Comparison of ENCODE assay signal across 22 cellular contexts in genomic region chr22:35564975-35565867, GRCh38. TPM values are rescaled to one million over a fixed set of nuclear protein-coding genes. Genes with fewer than 3 reads are reported as not detected.
DNase-seq lines count a peak whose midpoint lies in the region; ATAC-seq and TF ChIP-seq lines count a peak whose summit lies in the region.
"Had no signal": no experiment of that assay in that cellular context is flagged by ENCODE, and none has a peak within 500 bp of the region (broad histone marks: within the 10 kb centered on the region; RNA-seq: fewer than 3 reads in every experiment).

No MANE protein-coding gene starts in this region.

- no peak overlapping the region for H2AK5ac ChIP-seq in mesenchymal stem cell (ENCODE audit: low read length, severe bottlenecking)

- H3K4me3 Mint-ChIP-seq in GM23338, result no peak overlapping the region
- H3K4me3 Mint-ChIP-seq: dendritic cell treated with granulocyte-macrophage colony-stimulating factor and Interleukin-4, amounts not matched to agents 40 ng/mL and 50 ng/mL, for 4 days; neural crest cell had no signal

- no peak overlapping the region for H3K9ac ChIP-seq in mesenchymal stem cell (ENCODE audit: low read length)

- peak overlapping the region; percentile 44 for H2BK15ac ChIP-seq in mesenchymal stem cell (ENCODE audit: low read depth, poor library complexity, severe bottlenecking)

- H3K79me1 ChIP-seq in mesenchymal stem cell (replicated peaks; ENCODE audit: low read length, poor library complexity, severe bottlenecking), result no peaks in the 10 kb centered on the region

- H3K36me3 ChIP-seq in GM23338 (ENCODE audit: insufficient read depth) (no peaks in the 10 kb centered on the region), mesenchymal stem cell (ENCODE audit: control insufficient read depth in 1 of 2, insufficient read depth in 2 of 2, low read depth in 1 of 2, low read length in 2 of 2) (no peaks in the 10 kb centered on the region), upper lobe of left lung (no peaks in the 10 kb centered on the region)
- H3K36me3 ChIP-seq: stomach had no signal

- H2BK12ac ChIP-seq in mesenchymal stem cell (ENCODE audit: low read length in 2 of 2), result peak overlapping the region in 1 of 2 experiments; percentile 29

- H2BK120ac ChIP-seq in mesenchymal stem cell (ENCODE audit: low read depth, low read length), result no peak overlapping the region

- TF ChIP-seq POLR2A in upper lobe of left lung (IDR thresholded peaks at IDR 0.05), result no peak

- TF ChIP-seq EP300 in upper lobe of left lung (IDR thresholded peaks at IDR 0.05), result no peak

- DNase-seq in AG04449 (ENCODE audit: low read depth, low spot score) (peak; percentile 41), GM23338 (ENCODE audit: low spot score) (no peak), cardiac fibroblast (ENCODE audit: low read depth in 2 of 2) (peak; percentile 52 to 56), mesenchymal stem cell (no peak), NCI-H226 (no peak), DMS53 (lab: John Stamatoyannopoulos, UW) (no peak), upper lobe of left lung (no peak)
- DNase-seq in stimulated activated naive CD4-positive, alpha-beta T cell (lab: John Stamatoyannopoulos, UW), result no peak
- DNase-seq: ACHN; activated CD4-positive, CD25-positive, alpha-beta regulatory T cell treated with anti-CD3 and anti-CD28 coated beads, Interleukin-2, amount 50 U/mL, for 72 hours; activated effector memory CD4-positive, alpha-beta T cell treated with anti-CD3 and anti-CD28 coated beads, Interleukin-2, amount 50 U/mL, for 16 hours; kidney glomerular epithelial cell; NCI-H187 treated with DMSO at 0.1 percent for 48 hours; NCI-H524 treated with DMSO at 0.1 percent for 48 hours; retina; SHP77 treated with DMSO at 0.1 percent for 48 hours; stomach; T-helper 2 cell had no signal

- peaks cover 5% of the 10 kb centered on the region; the same call in 1 of the 2 replicates for H3F3A ChIP-seq in GM23338 (replicated peaks; ENCODE audit: low read depth)

- H3K9me3 ChIP-seq in mesenchymal stem cell (ENCODE audit: control insufficient read depth, low read length) (no peaks in the 10 kb centered on the region), upper lobe of left lung (no peaks in the 10 kb centered on the region)
- H3K9me3 ChIP-seq: stomach had no signal

- peak overlapping the region; percentile 56 for H4K8ac ChIP-seq in mesenchymal stem cell (ENCODE audit: low read length)

- H3K36me3 Mint-ChIP-seq in GM23338 (ENCODE audit: low read depth), result no peaks in the 10 kb centered on the region

- peak overlapping the region; percentile 63; the same call in 1 of the 2 replicates for H2AFZ ChIP-seq in GM23338
- no peak overlapping the region for H2AFZ ChIP-seq in mesenchymal stem cell (ENCODE audit: low read depth, low read length)
- H2AFZ ChIP-seq: hepatocyte had no signal

- H3K4me3 ChIP-seq in AG04449 (ENCODE audit: low read depth, low read length) (no peak overlapping the region), GM23338 (no peak overlapping the region), cardiac fibroblast (replicated peaks in 1 of 2; ENCODE audit: low read depth in 2 of 2, low read length in 2 of 2) (no peak overlapping the region), mesenchymal stem cell (ENCODE audit: insufficient read depth in 1 of 2, low read depth in 1 of 2, low read length in 2 of 2) (no peak overlapping the region), upper lobe of left lung (no peak overlapping the region)
- H3K4me3 ChIP-seq: hepatocyte, stomach had no signal

- no peaks in the 10 kb centered on the region for H3K79me2 ChIP-seq in GM23338 (replicated peaks; ENCODE audit: insufficient read depth)
- H3K79me2 ChIP-seq: hepatocyte had no signal

- H3K27me3 ChIP-seq in GM23338 (ENCODE audit: insufficient read depth) (no peaks in the 10 kb centered on the region), mesenchymal stem cell (ENCODE audit: control insufficient read depth in 1 of 2, insufficient read depth in 1 of 2, low read length in 2 of 2) (peaks cover 0 to 25% of the 10 kb centered on the region in 2 experiments), upper lobe of left lung (no peaks in the 10 kb centered on the region)
- H3K27me3 ChIP-seq: hepatocyte had no signal

- no peaks in the 10 kb centered on the region; the same call in 2 of the 3 replicates for H3K9me3 Mint-ChIP-seq in GM23338
- H3K9me3 Mint-ChIP-seq: dendritic cell treated with granulocyte-macrophage colony-stimulating factor and Interleukin-4, amounts not matched to agents 40 ng/mL and 50 ng/mL, for 4 days; neural crest cell had no signal

- no peak overlapping the region for H3K4me2 ChIP-seq in GM23338
- no peak overlapping the region for H3K4me2 ChIP-seq in mesenchymal stem cell (ENCODE audit: low read length, poor library complexity, severe bottlenecking)
- H3K4me2 ChIP-seq: hepatocyte had no signal

- CTCF ChIA-PET in AG04449 (lab: Yijun Ruan, JAX), result interaction anchor here (0.7 to 5.8 kb wide), 5 partner anchors 10 to 134 kb away, joined by 3 to 44 read pairs (median 5); no protein-coding TSS in a partner anchor

- peak overlapping the region; percentile 70 to 72 for H3K18ac ChIP-seq in mesenchymal stem cell (ENCODE audit: low read depth in 1 of 2, low read length in 2 of 2)

- peak; percentile 33 for TF ChIP-seq CTCF in AG04449 (IDR thresholded peaks at IDR 0.05; ENCODE audit: insufficient read depth, low read length, missing control alignments)
- peak in 1 of 2 experiments; percentile 12; a peak in 1 of 4 replicates for TF ChIP-seq CTCF in GM23338 (conservative IDR thresholded peaks at IDR 0.05; ENCODE audit: low read depth in 2 of 2)
- no peak for TF ChIP-seq CTCF in cardiac fibroblast (IDR thresholded peaks at IDR 0.05; ENCODE audit: low read depth, low read length)
- no peak for TF ChIP-seq CTCF in upper lobe of left lung (IDR thresholded peaks at IDR 0.05)

- POLR2A ChIA-PET in AG04449 (lab: Yijun Ruan, JAX), result no interaction called here

- H4K91ac ChIP-seq in mesenchymal stem cell (ENCODE audit: low read length), result peak overlapping the region; percentile 52

- H3K27ac Mint-ChIP-seq in GM23338, result no peak overlapping the region
- H3K27ac Mint-ChIP-seq: dendritic cell treated with granulocyte-macrophage colony-stimulating factor and Interleukin-4, amounts not matched to agents 40 ng/mL and 50 ng/mL, for 4 days had no signal

- H3K4ac ChIP-seq in mesenchymal stem cell (ENCODE audit: low read depth in 1 of 2, low read length in 2 of 2), result no peak overlapping the region

- H2BK5ac ChIP-seq in mesenchymal stem cell (ENCODE audit: low read depth, low read length, poor library complexity, severe bottlenecking), result no peak overlapping the region

- H3K4me1 ChIP-seq in GM23338 (ENCODE audit: insufficient read depth) (peaks cover 14% of the 10 kb centered on the region), mesenchymal stem cell (ENCODE audit: control insufficient read depth, insufficient read depth, low read depth, low read length) (peaks cover 22% of the 10 kb centered on the region), upper lobe of left lung (no peaks in the 10 kb centered on the region)

- H3K23ac ChIP-seq in mesenchymal stem cell (ENCODE audit: low read length in 2 of 2), result no peak overlapping the region

- H4K20me1 ChIP-seq in GM23338 (replicated peaks; ENCODE audit: insufficient read depth), result no peaks in the 10 kb centered on the region

- H3K9me2 ChIP-seq in GM23338 (ENCODE audit: insufficient read depth), result no peaks in the 10 kb centered on the region

- peaks cover 17% of the 10 kb centered on the region for H3K27me3 Mint-ChIP-seq in GM23338 (ENCODE audit: insufficient read depth, low read depth, poor library complexity)

- H3K14ac ChIP-seq in mesenchymal stem cell (ENCODE audit: low read length in 2 of 2), result peak overlapping the region in 1 of 2 experiments; percentile 46

- H3K27ac ChIP-seq in GM23338 (ENCODE audit: low read depth) (no peak overlapping the region), mesenchymal stem cell (ENCODE audit: low read length, poor library complexity, severe bottlenecking) (no peak overlapping the region), upper lobe of left lung (no peak overlapping the region)
- H3K27ac ChIP-seq: hepatocyte, stomach had no signal

- WGBS in mesenchymal stem cell, result 78% methylated on average over 10 of the region's 10 CpGs
- 61 to 66% methylated on average over 10 of the region's 10 CpGs for WGBS in upper lobe of left lung, 2 donors

- ATAC-seq in GM23338, result no peak
- no peak for ATAC-seq in upper lobe of left lung (ENCODE audit: low FRiP score in 2 of 2)

- peaks cover 23% of the 10 kb centered on the region for H3K4me1 Mint-ChIP-seq in GM23338

RNA-seq across cellular contexts. Expression of gene RASD2, which starts 24.6 kb away (rescaled TPM):
- total RNA-seq in GM23338 (2014; rRNA removed; shearing (Covaris generic)), result 3.2 and 3.6 TPM in 2 replicates
- polyA plus RNA-seq in GM23338 (2016; fragmentation: Nextera tagmentation; extraction: Ambion mirVana), result 1.2 and 1.5 TPM in 2 replicates
- 0.58 TPM for polyA plus RNA-seq in mesenchymal stem cell (2013, experiment 1 of 2)
- 0.51 TPM for polyA plus RNA-seq in mesenchymal stem cell (2013, experiment 2 of 2)
- 1 to 10 TPM in 4 of 6 donors, under 1 TPM in 2; 0.49 to 4.2 (median 1.7) TPM for total RNA-seq in upper lobe of left lung
- total RNA-seq: neural crest cell had no signal

RNA-seq across cellular contexts. Expression of gene MB, which starts 51.9 kb away (rescaled TPM):
- total RNA-seq in GM23338 (2014; rRNA removed; shearing (Covaris generic)), result not detected in 2 replicates
- polyA plus RNA-seq in GM23338 (2016; fragmentation: Nextera tagmentation; extraction: Ambion mirVana), result 0.64 TPM in 1 of 2 replicates, not detected in the other
- polyA plus RNA-seq in mesenchymal stem cell (2013, experiment 1 of 2), result not detected
- not detected for polyA plus RNA-seq in mesenchymal stem cell (2013, experiment 2 of 2)
- total RNA-seq in upper lobe of left lung, result 1 to 10 TPM in 1 of 6 donors, under 1 TPM in 2, not detected in 3; 0.46 to 1.1 (median 0.98) TPM
- total RNA-seq: epithelial cell of proximal tubule, hepatocyte, neural crest cell had no signal

Comparison
In these comparisons a context has a peak if more than half of its experiments do, and no peak if none do; other contexts are left out.
1. DNase-seq: peak in AG04449 (single experiment) and cardiac fibroblast (2 of 2); none in GM23338 (single experiment), mesenchymal stem cell (single experiment), stimulated activated naive CD4-positive, alpha-beta T cell (0 of 6), NCI-H226 (single experiment), DMS53 (single experiment) and upper lobe of left lung (0 of 2).